ENCODE assay signal across 2 cellular contexts in the genomic region with DNA sequence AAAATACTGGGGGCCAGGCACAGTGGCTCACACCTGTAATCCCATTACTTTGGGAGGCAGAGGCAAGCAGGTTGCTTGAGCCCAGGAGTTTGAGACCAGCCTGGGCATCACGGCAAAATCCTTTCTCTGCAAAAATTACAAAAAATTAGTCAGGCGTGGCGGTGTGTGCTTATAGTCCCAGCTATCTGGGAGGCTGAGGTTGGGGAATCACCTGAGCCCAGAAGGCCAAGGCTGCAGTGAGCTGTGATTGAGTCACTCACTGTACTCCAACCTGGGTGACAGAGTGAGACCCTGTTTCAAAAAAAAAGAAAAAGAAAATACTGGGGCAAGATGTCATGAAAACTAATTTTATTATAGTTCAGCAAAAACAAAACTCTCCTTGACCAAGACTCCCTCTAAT. TPM values are rescaled to one million over a fixed set of nuclear protein-coding genes. Genes with fewer than 3 reads are reported as not detected.
"Had no signal": no experiment of that assay in that cellular context is flagged by ENCODE, and none has a peak within 500 bp of the region (broad histone marks: within the 10 kb centered on the region; RNA-seq: fewer than 3 reads in every experiment).

No MANE protein-coding gene starts in this region.

RNA-seq across cellular contexts. Expression of gene MERTK, which starts 38.4 kb away (rescaled TPM):
- total RNA-seq: RPMI7951, SJSA1 had no signal
